1 cellular context compared by ENCODE assay signal in genomic region chr10:20712766-20713165, GRCh38.
TF ChIP-seq lines count a peak whose summit lies in the region.

No MANE protein-coding gene starts in this region.

TF ChIP-seq in GM23338, 12 proteins besides CTCF, POLR2A, EP300 and RAD21 (continued from another document):
- no peak for TF ChIP-seq JUNB (IDR thresholded peaks at IDR 0.05; ENCODE audit: unreplicated experiment)
- no peak for TF ChIP-seq NANOG (IDR thresholded peaks at IDR 0.05; ENCODE audit: borderline replicate concordance)
- TF ChIP-seq POLR2AphosphoS5 (IDR thresholded peaks at IDR 0.05; ENCODE audit: low read depth), result no peak
- no peak for TF ChIP-seq STAT1 (IDR thresholded peaks at IDR 0.05; ENCODE audit: unreplicated experiment)
- TF ChIP-seq ZNF114 (CRISPR knock-in tag; IDR thresholded peaks at IDR 0.05), result no peak
- TF ChIP-seq EZH2phosphoT487 (IDR thresholded peaks at IDR 0.05; ENCODE audit: unreplicated experiment), result no peak
